2 cellular contexts compared by ENCODE assay signal in genomic region chr11:117898059-117898458, GRCh38.
TF ChIP-seq lines count a peak whose summit lies in the region.

No MANE protein-coding gene starts in this region.

TF ChIP-seq in A549, 52 proteins besides CTCF, POLR2A, EP300 and RAD21 (continued from another document):
- 0 out of 2 replicates have a peak, but pooled peaks have one; percentile 7 for TF ChIP-seq USF2 (IDR thresholded peaks at IDR 0.05)
TF ChIP-seq in A549: peak in this region for 1.

TF ChIP-seq in K562, 482 proteins besides CTCF, POLR2A, EP300 and RAD21 (continued from another document):
- TF ChIP-seq TOE1 (IDR thresholded peaks at IDR 0.05; ENCODE audit: borderline replicate concordance) (peak; percentile 83; the same call in 1 of the 2 replicates), TOE1 (CRISPR knock-in tag; IDR thresholded peaks at IDR 0.05; ENCODE audit: borderline replicate concordance, low read depth) (no peak), USF2 (CRISPR knock-in tag; IDR thresholded peaks at IDR 0.05) (peak; percentile 62), STAG1 (CRISPR knock-in tag; IDR thresholded peaks at IDR 0.05; ENCODE audit: borderline replicate concordance) (no peak), RAD51 (IDR thresholded peaks at IDR 0.05; ENCODE audit: borderline replicate concordance, low read depth) (peak; percentile 78), TFE3 (CRISPR knock-in tag; IDR thresholded peaks at IDR 0.05) (peak; percentile 93), MCM5 (IDR thresholded peaks at IDR 0.05; ENCODE audit: low read depth) (no peak), USF1 (CRISPR knock-in tag; IDR thresholded peaks at IDR 0.05) (peak; percentile 53; the same call in 1 of the 2 replicates)
TF ChIP-seq in K562: peak in this region for 6.
